Comparison of ENCODE assay signal across 1 cellular context in genomic region chr2:147355706-147356105, GRCh38.
TF ChIP-seq lines count a peak whose summit lies in the region.

No MANE protein-coding gene starts in this region.

TF ChIP-seq in WTC11, 78 proteins besides CTCF, POLR2A, EP300 and RAD21 (continued from another document):
- TF ChIP-seq, protein P1, sequence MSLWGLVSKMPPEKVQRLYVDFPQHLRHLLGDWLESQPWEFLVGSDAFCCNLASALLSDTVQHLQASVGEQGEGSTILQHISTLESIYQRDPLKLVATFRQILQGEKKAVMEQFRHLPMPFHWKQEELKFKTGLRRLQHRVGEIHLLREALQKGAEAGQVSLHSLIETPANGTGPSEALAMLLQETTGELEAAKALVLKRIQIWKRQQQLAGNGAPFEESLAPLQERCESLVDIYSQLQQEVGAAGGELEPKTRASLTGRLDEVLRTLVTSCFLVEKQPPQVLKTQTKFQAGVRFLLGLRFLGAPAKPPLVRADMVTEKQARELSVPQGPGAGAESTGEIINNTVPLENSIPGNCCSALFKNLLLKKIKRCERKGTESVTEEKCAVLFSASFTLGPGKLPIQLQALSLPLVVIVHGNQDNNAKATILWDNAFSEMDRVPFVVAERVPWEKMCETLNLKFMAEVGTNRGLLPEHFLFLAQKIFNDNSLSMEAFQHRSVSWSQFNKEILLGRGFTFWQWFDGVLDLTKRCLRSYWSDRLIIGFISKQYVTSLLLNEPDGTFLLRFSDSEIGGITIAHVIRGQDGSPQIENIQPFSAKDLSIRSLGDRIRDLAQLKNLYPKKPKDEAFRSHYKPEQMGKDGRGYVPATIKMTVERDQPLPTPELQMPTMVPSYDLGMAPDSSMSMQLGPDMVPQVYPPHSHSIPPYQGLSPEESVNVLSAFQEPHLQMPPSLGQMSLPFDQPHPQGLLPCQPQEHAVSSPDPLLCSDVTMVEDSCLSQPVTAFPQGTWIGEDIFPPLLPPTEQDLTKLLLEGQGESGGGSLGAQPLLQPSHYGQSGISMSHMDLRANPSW (CRISPR knock-in tag; conservative IDR thresholded peaks at IDR 0.05; ENCODE audit: low read depth) = no peak
- TF ChIP-seq ZNF281 (CRISPR knock-in tag; IDR thresholded peaks at IDR 0.05) (no peak), ATF3 (CRISPR knock-in tag; conservative IDR thresholded peaks at IDR 0.05) (no peak), EMX1 (CRISPR knock-in tag; IDR thresholded peaks at IDR 0.05) (no peak)
- TF ChIP-seq, protein P2, sequence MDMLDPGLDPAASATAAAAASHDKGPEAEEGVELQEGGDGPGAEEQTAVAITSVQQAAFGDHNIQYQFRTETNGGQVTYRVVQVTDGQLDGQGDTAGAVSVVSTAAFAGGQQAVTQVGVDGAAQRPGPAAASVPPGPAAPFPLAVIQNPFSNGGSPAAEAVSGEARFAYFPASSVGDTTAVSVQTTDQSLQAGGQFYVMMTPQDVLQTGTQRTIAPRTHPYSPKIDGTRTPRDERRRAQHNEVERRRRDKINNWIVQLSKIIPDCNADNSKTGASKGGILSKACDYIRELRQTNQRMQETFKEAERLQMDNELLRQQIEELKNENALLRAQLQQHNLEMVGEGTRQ (CRISPR knock-in tag; IDR thresholded peaks at IDR 0.05) = no peak
